ENCODE assay signal across 1 cellular context in the genomic region with DNA sequence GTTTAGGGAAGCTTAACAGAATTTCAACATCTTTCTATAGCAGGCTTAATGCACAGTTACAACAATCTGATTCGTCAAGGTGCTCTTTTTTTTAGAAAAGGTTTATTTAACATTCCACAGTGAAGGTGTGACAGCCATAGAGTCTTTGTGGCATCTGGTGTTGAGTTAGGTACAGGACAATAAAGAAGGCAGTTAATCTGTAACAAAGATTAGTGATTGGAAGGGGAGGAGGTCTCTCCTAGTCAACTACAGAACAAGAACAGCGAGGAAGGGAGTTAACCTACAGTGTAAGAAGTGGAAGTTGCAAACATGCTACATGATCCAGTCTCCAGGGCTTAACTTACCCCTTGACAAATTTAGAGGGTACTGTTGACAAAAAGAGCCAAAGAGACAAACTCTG.
TF ChIP-seq lines count a peak whose summit lies in the region.

No MANE protein-coding gene starts in this region.

TF ChIP-seq in HepG2, 621 proteins besides CTCF, POLR2A, EP300 and RAD21:
- TF ChIP-seq TEAD3 (CRISPR knock-in tag; optimal IDR thresholded peaks at IDR 0.05; ENCODE audit: borderline replicate concordance) (peak; percentile 45), KAT2B (IDR thresholded peaks at IDR 0.05; ENCODE audit: borderline replicate concordance, low read depth, low read length) (no peak), SOX6 (IDR thresholded peaks at IDR 0.05) (no peak), SOX6 (CRISPR knock-in tag; IDR thresholded peaks at IDR 0.05) (peak; percentile 67), GATAD2A (CRISPR knock-in tag; IDR thresholded peaks at IDR 0.05) (0 out of 2 replicates have a peak, but pooled peaks have one; percentile 31), CREB1 (IDR thresholded peaks at IDR 0.05) (no peak), CREB1 (CRISPR knock-in tag; IDR thresholded peaks at IDR 0.05) (0 out of 2 replicates have a peak, but pooled peaks have one; percentile 34), ARNT (IDR thresholded peaks at IDR 0.05) (no peak), FOXA3 (CRISPR knock-in tag; IDR thresholded peaks at IDR 0.05) (peak; percentile 40; the same call in 1 of the 2 replicates), ZNF75D (CRISPR knock-in tag; IDR thresholded peaks at IDR 0.05; ENCODE audit: borderline replicate concordance) (no peak), ZNF644 (CRISPR knock-in tag; IDR thresholded peaks at IDR 0.05; ENCODE audit: low read depth) (no peak), RXRB (CRISPR knock-in tag; IDR thresholded peaks at IDR 0.05; ENCODE audit: borderline replicate concordance) (peak; percentile 49; the same call in 1 of the 2 replicates), SOX5 (CRISPR knock-in tag; IDR thresholded peaks at IDR 0.05; ENCODE audit: borderline replicate concordance) (peak; percentile 70; the same call in 1 of the 2 replicates), PAX8 (CRISPR knock-in tag; IDR thresholded peaks at IDR 0.05; ENCODE audit: borderline replicate concordance) (no peak), SOX13 (IDR thresholded peaks at IDR 0.05) (no peak), SOX13 (CRISPR knock-in tag; conservative IDR thresholded peaks at IDR 0.05 in 1 of 2, IDR thresholded peaks at IDR 0.05 in 1 of 2) (peak in 1 of 2 experiments; percentile 82; a peak in 2 of 4 replicates)
- TF ChIP-seq, protein P1, sequence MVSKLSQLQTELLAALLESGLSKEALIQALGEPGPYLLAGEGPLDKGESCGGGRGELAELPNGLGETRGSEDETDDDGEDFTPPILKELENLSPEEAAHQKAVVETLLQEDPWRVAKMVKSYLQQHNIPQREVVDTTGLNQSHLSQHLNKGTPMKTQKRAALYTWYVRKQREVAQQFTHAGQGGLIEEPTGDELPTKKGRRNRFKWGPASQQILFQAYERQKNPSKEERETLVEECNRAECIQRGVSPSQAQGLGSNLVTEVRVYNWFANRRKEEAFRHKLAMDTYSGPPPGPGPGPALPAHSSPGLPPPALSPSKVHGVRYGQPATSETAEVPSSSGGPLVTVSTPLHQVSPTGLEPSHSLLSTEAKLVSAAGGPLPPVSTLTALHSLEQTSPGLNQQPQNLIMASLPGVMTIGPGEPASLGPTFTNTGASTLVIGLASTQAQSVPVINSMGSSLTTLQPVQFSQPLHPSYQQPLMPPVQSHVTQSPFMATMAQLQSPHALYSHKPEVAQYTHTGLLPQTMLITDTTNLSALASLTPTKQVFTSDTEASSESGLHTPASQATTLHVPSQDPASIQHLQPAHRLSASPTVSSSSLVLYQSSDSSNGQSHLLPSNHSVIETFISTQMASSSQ (IDR thresholded peaks at IDR 0.05; ENCODE audit: low read depth) = peak; percentile 36; the same call in 1 of the 2 replicates
- TF ChIP-seq, protein P1 (CRISPR knock-in tag; IDR thresholded peaks at IDR 0.05; ENCODE audit: borderline replicate concordance) = no peak
- TF ChIP-seq, protein P2, sequence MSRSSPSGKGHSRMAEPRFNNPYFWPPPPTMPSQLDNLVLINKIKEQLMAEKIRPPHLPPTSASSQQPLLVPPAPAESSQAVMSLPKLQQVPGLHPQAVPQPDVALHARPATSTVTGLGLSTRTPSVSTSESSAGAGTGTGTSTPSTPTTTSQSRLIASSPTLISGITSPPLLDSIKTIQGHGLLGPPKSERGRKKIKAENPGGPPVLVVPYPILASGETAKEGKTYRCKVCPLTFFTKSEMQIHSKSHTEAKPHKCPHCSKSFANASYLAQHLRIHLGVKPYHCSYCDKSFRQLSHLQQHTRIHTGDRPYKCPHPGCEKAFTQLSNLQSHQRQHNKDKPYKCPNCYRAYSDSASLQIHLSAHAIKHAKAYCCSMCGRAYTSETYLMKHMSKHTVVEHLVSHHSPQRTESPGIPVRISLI (CRISPR knock-in tag; IDR thresholded peaks at IDR 0.05; ENCODE audit: borderline replicate concordance) = peak; percentile 52; the same call in 1 of the 2 replicates
- TF ChIP-seq, protein P3, sequence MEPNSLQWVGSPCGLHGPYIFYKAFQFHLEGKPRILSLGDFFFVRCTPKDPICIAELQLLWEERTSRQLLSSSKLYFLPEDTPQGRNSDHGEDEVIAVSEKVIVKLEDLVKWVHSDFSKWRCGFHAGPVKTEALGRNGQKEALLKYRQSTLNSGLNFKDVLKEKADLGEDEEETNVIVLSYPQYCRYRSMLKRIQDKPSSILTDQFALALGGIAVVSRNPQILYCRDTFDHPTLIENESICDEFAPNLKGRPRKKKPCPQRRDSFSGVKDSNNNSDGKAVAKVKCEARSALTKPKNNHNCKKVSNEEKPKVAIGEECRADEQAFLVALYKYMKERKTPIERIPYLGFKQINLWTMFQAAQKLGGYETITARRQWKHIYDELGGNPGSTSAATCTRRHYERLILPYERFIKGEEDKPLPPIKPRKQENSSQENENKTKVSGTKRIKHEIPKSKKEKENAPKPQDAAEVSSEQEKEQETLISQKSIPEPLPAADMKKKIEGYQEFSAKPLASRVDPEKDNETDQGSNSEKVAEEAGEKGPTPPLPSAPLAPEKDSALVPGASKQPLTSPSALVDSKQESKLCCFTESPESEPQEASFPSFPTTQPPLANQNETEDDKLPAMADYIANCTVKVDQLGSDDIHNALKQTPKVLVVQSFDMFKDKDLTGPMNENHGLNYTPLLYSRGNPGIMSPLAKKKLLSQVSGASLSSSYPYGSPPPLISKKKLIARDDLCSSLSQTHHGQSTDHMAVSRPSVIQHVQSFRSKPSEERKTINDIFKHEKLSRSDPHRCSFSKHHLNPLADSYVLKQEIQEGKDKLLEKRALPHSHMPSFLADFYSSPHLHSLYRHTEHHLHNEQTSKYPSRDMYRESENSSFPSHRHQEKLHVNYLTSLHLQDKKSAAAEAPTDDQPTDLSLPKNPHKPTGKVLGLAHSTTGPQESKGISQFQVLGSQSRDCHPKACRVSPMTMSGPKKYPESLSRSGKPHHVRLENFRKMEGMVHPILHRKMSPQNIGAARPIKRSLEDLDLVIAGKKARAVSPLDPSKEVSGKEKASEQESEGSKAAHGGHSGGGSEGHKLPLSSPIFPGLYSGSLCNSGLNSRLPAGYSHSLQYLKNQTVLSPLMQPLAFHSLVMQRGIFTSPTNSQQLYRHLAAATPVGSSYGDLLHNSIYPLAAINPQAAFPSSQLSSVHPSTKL (CRISPR knock-in tag; IDR thresholded peaks at IDR 0.05) = 0 out of 2 replicates have a peak, but pooled peaks have one; percentile 9
- TF ChIP-seq, protein P4, sequence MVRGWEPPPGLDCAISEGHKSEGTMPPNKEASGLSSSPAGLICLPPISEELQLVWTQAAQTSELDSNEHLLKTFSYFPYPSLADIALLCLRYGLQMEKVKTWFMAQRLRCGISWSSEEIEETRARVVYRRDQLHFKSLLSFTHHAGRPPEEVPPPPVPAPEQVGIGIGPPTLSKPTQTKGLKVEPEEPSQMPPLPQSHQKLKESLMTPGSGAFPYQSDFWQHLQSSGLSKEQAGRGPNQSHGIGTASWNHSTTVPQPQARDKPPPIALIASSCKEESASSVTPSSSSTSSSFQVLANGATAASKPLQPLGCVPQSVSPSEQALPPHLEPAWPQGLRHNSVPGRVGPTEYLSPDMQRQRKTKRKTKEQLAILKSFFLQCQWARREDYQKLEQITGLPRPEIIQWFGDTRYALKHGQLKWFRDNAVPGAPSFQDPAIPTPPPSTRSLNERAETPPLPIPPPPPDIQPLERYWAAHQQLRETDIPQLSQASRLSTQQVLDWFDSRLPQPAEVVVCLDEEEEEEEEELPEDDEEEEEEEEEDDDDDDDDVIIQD (CRISPR knock-in tag; IDR thresholded peaks at IDR 0.05; ENCODE audit: low read depth) = 0 out of 2 replicates have a peak, but pooled peaks have one; percentile 44
- TF ChIP-seq, protein P5, sequence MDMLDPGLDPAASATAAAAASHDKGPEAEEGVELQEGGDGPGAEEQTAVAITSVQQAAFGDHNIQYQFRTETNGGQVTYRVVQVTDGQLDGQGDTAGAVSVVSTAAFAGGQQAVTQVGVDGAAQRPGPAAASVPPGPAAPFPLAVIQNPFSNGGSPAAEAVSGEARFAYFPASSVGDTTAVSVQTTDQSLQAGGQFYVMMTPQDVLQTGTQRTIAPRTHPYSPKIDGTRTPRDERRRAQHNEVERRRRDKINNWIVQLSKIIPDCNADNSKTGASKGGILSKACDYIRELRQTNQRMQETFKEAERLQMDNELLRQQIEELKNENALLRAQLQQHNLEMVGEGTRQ (IDR thresholded peaks at IDR 0.05; ENCODE audit: low read depth, low read length) = no peak
- TF ChIP-seq, protein P5 (CRISPR knock-in tag; IDR thresholded peaks at IDR 0.05; ENCODE audit: borderline replicate concordance) = no peak
- TF ChIP-seq, protein P6, sequence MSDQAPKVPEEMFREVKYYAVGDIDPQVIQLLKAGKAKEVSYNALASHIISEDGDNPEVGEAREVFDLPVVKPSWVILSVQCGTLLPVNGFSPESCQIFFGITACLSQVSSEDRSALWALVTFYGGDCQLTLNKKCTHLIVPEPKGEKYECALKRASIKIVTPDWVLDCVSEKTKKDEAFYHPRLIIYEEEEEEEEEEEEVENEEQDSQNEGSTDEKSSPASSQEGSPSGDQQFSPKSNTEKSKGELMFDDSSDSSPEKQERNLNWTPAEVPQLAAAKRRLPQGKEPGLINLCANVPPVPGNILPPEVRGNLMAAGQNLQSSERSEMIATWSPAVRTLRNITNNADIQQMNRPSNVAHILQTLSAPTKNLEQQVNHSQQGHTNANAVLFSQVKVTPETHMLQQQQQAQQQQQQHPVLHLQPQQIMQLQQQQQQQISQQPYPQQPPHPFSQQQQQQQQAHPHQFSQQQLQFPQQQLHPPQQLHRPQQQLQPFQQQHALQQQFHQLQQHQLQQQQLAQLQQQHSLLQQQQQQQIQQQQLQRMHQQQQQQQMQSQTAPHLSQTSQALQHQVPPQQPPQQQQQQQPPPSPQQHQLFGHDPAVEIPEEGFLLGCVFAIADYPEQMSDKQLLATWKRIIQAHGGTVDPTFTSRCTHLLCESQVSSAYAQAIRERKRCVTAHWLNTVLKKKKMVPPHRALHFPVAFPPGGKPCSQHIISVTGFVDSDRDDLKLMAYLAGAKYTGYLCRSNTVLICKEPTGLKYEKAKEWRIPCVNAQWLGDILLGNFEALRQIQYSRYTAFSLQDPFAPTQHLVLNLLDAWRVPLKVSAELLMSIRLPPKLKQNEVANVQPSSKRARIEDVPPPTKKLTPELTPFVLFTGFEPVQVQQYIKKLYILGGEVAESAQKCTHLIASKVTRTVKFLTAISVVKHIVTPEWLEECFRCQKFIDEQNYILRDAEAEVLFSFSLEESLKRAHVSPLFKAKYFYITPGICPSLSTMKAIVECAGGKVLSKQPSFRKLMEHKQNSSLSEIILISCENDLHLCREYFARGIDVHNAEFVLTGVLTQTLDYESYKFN (CRISPR knock-in tag; conservative IDR thresholded peaks at IDR 0.05) = peak; percentile 41; the same call in 1 of the 2 replicates
